Comparison of ENCODE assay signal across 27 cellular contexts in the genomic region with DNA sequence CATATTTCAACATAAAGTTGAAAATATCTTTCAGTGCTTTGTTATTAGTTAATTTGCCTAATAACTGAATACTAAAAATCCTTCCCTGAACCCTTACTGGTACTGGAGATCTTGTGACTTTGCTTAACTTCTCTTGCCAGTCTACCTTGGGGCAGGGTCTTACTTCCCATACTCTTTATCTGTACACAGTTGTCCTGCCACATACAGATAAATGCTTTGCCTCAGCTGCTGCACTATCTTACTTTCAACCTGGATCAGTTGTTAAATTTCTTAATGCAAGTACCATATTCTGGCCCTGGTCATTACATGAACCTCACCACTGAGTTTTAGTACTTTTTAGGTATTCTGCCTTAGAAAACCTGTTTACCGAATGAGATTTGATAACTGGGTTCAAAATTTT.
"Had no signal": no experiment of that assay in that cellular context is flagged by ENCODE, and none has a peak within 500 bp of the region (broad histone marks: within the 10 kb centered on the region; RNA-seq: fewer than 3 reads in every experiment).

No MANE protein-coding gene starts in this region.

- H3K4me1 ChIP-seq: body of pancreas had no signal

- H3K27me3 Mint-ChIP-seq: activated CD4-positive, alpha-beta memory T cell treated with anti-CD3 and anti-CD28 coated beads, Interleukin-2, amount 10 ng/mL, durations not matched to agents 7 days and 5 days; activated CD4-positive, alpha-beta T cell treated with anti-CD3 and anti-CD28 coated beads, Interleukin-2, amount 10 ng/mL, durations not matched to agents 7 days and 5 days; activated naive CD8-positive, alpha-beta T cell; activated T-helper 17 cell treated with anti-CD3 and anti-CD28 coated beads, Interleukin-2, amount 50 U/mL, for 72 hours had no signal

- H3K4me3 Mint-ChIP-seq: activated CD4-positive, alpha-beta memory T cell treated with anti-CD3 and anti-CD28 coated beads, Interleukin-2, amount 10 ng/mL, durations not matched to agents 7 days and 5 days; activated CD4-positive, alpha-beta T cell treated with anti-CD3 and anti-CD28 coated beads, Interleukin-2, amount 10 ng/mL, durations not matched to agents 7 days and 5 days; activated naive CD8-positive, alpha-beta T cell; activated T-cell treated with anti-CD3 and anti-CD28 coated beads, Interleukin-2, amount 50 U/mL, for 4 hours; activated T-helper 17 cell treated with anti-CD3 and anti-CD28 coated beads, Interleukin-2, amount 50 U/mL, for 72 hours; WTC11 had no signal

- H3K9me3 Mint-ChIP-seq: activated CD4-positive, alpha-beta memory T cell treated with anti-CD3 and anti-CD28 coated beads, Interleukin-2, amount 10 ng/mL, durations not matched to agents 7 days and 5 days; activated CD4-positive, alpha-beta T cell treated with anti-CD3 and anti-CD28 coated beads, Interleukin-2, amount 10 ng/mL, durations not matched to agents 7 days and 5 days; activated T-cell treated with anti-CD3 and anti-CD28 coated beads, Interleukin-2, amount 50 U/mL, for 4 hours; activated T-helper 17 cell treated with anti-CD3 and anti-CD28 coated beads, Interleukin-2, amount 50 U/mL, for 72 hours; WTC11 had no signal

- H3K27me3 ChIP-seq: body of pancreas had no signal

- H3K4me1 Mint-ChIP-seq: activated CD4-positive, alpha-beta memory T cell treated with anti-CD3 and anti-CD28 coated beads, Interleukin-2, amount 10 ng/mL, durations not matched to agents 7 days and 5 days; activated CD4-positive, alpha-beta T cell treated with anti-CD3 and anti-CD28 coated beads, Interleukin-2, amount 10 ng/mL, durations not matched to agents 7 days and 5 days; activated T-helper 17 cell treated with anti-CD3 and anti-CD28 coated beads, Interleukin-2, amount 50 U/mL, for 72 hours had no signal

- ATAC-seq: activated T-cell treated with anti-CD3 and anti-CD28 coated beads, Interleukin-2, amount 50 U/mL, for 4 hours; activated T-helper 17 cell treated with anti-CD3 and anti-CD28 coated beads, Interleukin-2, amount 50 U/mL, for 72 hours; body of pancreas; esophagus mucosa; WTC11 had no signal

- H3K27ac Mint-ChIP-seq: activated CD4-positive, alpha-beta memory T cell treated with anti-CD3 and anti-CD28 coated beads, Interleukin-2, amount 10 ng/mL, durations not matched to agents 7 days and 5 days; activated CD4-positive, alpha-beta T cell treated with anti-CD3 and anti-CD28 coated beads, Interleukin-2, amount 10 ng/mL, durations not matched to agents 7 days and 5 days; activated naive CD8-positive, alpha-beta T cell; activated T-helper 17 cell treated with anti-CD3 and anti-CD28 coated beads, Interleukin-2, amount 50 U/mL, for 72 hours had no signal

- H3K36me3 Mint-ChIP-seq: WTC11 had no signal

- H3K27ac ChIP-seq: body of pancreas, epithelial cell of prostate, VCaP had no signal

- DNase-seq: activated CD4-positive, alpha-beta memory T cell treated with anti-CD3 and anti-CD28 coated beads, Interleukin-2, amount 10 ng/mL, durations not matched to agents 7 days and 5 days; activated CD4-positive, alpha-beta T cell treated with anti-CD3 and anti-CD28 coated beads for 1 hour; activated CD4-positive, alpha-beta T cell treated with anti-CD3 and anti-CD28 coated beads for 4 hours; activated CD4-positive, alpha-beta T cell treated with anti-CD3 and anti-CD28 coated beads, Interleukin-2, amount 10 ng/mL, durations not matched to agents 7 days and 5 days; activated CD4-positive, alpha-beta T cell treated with anti-CD3 and anti-CD28 coated beads, Interleukin-2, amount 50 U/mL, for 4 hours; activated CD8-positive, alpha-beta memory T cell treated with anti-CD3 and anti-CD28 coated beads, Interleukin-2, amount 50 U/mL, for 48 hours; activated effector memory CD4-positive, alpha-beta T cell treated with Interleukin-2 at 50 U/mL for 16 hours; activated gamma-delta T cell treated with Interleukin-2 at 50 U/mL for 16 hours; activated naive CD4-positive, alpha-beta T cell treated with anti-CD3 and anti-CD28 coated beads, Interleukin-2, amount 50 U/mL, for 16 hours; activated naive CD4-positive, alpha-beta T cell treated with Interleukin-2 at 50 U/mL for 16 hours; activated T-cell treated with anti-CD3 and anti-CD28 coated beads for 4 hours; activated T-cell treated with anti-CD3 and anti-CD28 coated beads, Interleukin-2, amount 50 U/mL, for 4 hours; amniotic stem cell; aorta; body of pancreas; caudate nucleus; effector CD8-positive, alpha-beta T cell; foreskin fibroblast; head of caudate nucleus; hippocampal formation; T-helper 2 cell had no signal

- H3K4me3 ChIP-seq: body of pancreas had no signal
